Comparison of ENCODE assay signal across 17 cellular contexts in genomic region chr1:3317456-3317855, GRCh38.
DNase-seq lines count a peak whose midpoint lies in the region; ATAC-seq and TF ChIP-seq lines count a peak whose summit lies in the region.
"Had no signal": no experiment of that assay in that cellular context is flagged by ENCODE, and none has a peak within 500 bp of the region (broad histone marks: within the 10 kb centered on the region; RNA-seq: fewer than 3 reads in every experiment).

No MANE protein-coding gene starts in this region.

- peaks cover 8% of the 10 kb centered on the region for H3K27me3 Mint-ChIP-seq in CD4-positive, alpha-beta T cell
- H3K27me3 Mint-ChIP-seq in endothelial cell (ENCODE audit: unreplicated experiment): peaks cover 18% of the 10 kb centered on the region
- peaks cover 12% of the 10 kb centered on the region for H3K27me3 Mint-ChIP-seq in activated naive CD8-positive, alpha-beta T cell treated with anti-CD3 and anti-CD28 coated beads for 36 hours
- H3K27me3 Mint-ChIP-seq in activated T-cell treated with anti-CD3 and anti-CD28 coated beads, Interleukin-2, amount 50 U/mL, for 4 hours (ENCODE audit: low read depth): peaks cover 6% of the 10 kb centered on the region

- H3K36me3 ChIP-seq in BLaER1 treated with 17β-estradiol and CSF1 and Interleukin-3, amounts not matched to agents 10 nM and 100 nM: no peaks in the 10 kb centered on the region
- no peaks in the 10 kb centered on the region for H3K36me3 ChIP-seq in HEK293 (ENCODE audit: control insufficient read depth in 2 of 2, insufficient read depth in 1 of 2, low read length in 2 of 2)

- no peak for TF ChIP-seq CTCF in CD4-positive, alpha-beta T cell (IDR thresholded peaks at IDR 0.05)
- TF ChIP-seq CTCF in HEK293 (tag by site-specific recombination; IDR thresholded peaks at IDR 0.05) (no peak), endothelial cell (IDR thresholded peaks at IDR 0.05; ENCODE audit: unreplicated experiment) (no peak)

- peak overlapping the region in 5 of 11 experiments; percentile 8 to 32 (median 13); a peak in 7 of 22 replicates for H3K4me2 ChIP-seq in BLaER1 treated with 17β-estradiol and CSF1 and Interleukin-3, amounts not matched to agents 10 nM and 100 nM
- H3K4me2 ChIP-seq: A549, GM23338 had no signal

- intact Hi-C loops in CD4-positive, alpha-beta T cell (cut with DNase I, micrococcal nuclease): no loop called here

- peak overlapping the region; percentile 92 for H3K27ac Mint-ChIP-seq in CD4-positive, alpha-beta T cell
- peak overlapping the region; percentile 24 for H3K27ac Mint-ChIP-seq in endothelial cell (ENCODE audit: unreplicated experiment)
- H3K27ac Mint-ChIP-seq in activated naive CD8-positive, alpha-beta T cell treated with anti-CD3 and anti-CD28 coated beads for 36 hours: no peak overlapping the region
- H3K27ac Mint-ChIP-seq: GM23338, H9 had no signal

- no peak overlapping the region for H3K9ac ChIP-seq in BLaER1 treated with 17β-estradiol and CSF1 and Interleukin-3, amounts not matched to agents 10 nM and 100 nM

- no peak overlapping the region for H3K4me3 Mint-ChIP-seq in CD4-positive, alpha-beta T cell
- H3K4me3 Mint-ChIP-seq in endothelial cell (ENCODE audit: unreplicated experiment): no peak overlapping the region
- H3K4me3 Mint-ChIP-seq in activated naive CD8-positive, alpha-beta T cell treated with anti-CD3 and anti-CD28 coated beads for 36 hours: no peak overlapping the region
- no peak overlapping the region for H3K4me3 Mint-ChIP-seq in activated T-cell treated with anti-CD3 and anti-CD28 coated beads, Interleukin-2, amount 50 U/mL, for 4 hours
- H3K4me3 Mint-ChIP-seq: CD14-positive monocyte, GM23338, H9 had no signal

- no peaks in the 10 kb centered on the region for H3K36me3 Mint-ChIP-seq in CD4-positive, alpha-beta T cell (ENCODE audit: low read depth)
- peaks cover 15% of the 10 kb centered on the region for H3K36me3 Mint-ChIP-seq in endothelial cell (ENCODE audit: low read depth, unreplicated experiment)
- H3K36me3 Mint-ChIP-seq in activated naive CD8-positive, alpha-beta T cell treated with anti-CD3 and anti-CD28 coated beads for 36 hours: no peaks in the 10 kb centered on the region
- H3K36me3 Mint-ChIP-seq in activated T-cell treated with anti-CD3 and anti-CD28 coated beads, Interleukin-2, amount 50 U/mL, for 4 hours (ENCODE audit: insufficient read depth): no peaks in the 10 kb centered on the region
- H3K36me3 Mint-ChIP-seq: CD14-positive monocyte had no signal

- no peak for DNase-seq in CD4-positive, alpha-beta T cell
- DNase-seq in endothelial cell (ENCODE audit: low spot score): no peak
- no peak for DNase-seq in NCI-H82 (lab: John Stamatoyannopoulos, UW)
- no peak for DNase-seq in activated naive CD8-positive, alpha-beta T cell treated with anti-CD3 and anti-CD28 coated beads for 36 hours
- DNase-seq in activated T-cell treated with anti-CD3 and anti-CD28 coated beads, Interleukin-2, amount 50 U/mL, for 4 hours: no peak
- DNase-seq in A172 (ENCODE audit: low spot score): no peak
- DNase-seq: AML-193, Caco-2, H9, IMR-90, Karpas-422, KBM-7 had no signal

- peaks cover 0 to 5% (median 0%) of the 10 kb centered on the region in 11 experiments; a peak in 3 of 22 replicates for H4K20me1 ChIP-seq in BLaER1 treated with 17β-estradiol and CSF1 and Interleukin-3, amounts not matched to agents 10 nM and 100 nM

- H3K9me3 Mint-ChIP-seq in CD4-positive, alpha-beta T cell: peaks cover 6% of the 10 kb centered on the region
- peaks cover 7% of the 10 kb centered on the region for H3K9me3 Mint-ChIP-seq in endothelial cell (ENCODE audit: unreplicated experiment)
- H3K9me3 Mint-ChIP-seq in activated naive CD8-positive, alpha-beta T cell treated with anti-CD3 and anti-CD28 coated beads for 36 hours: peaks cover 13% of the 10 kb centered on the region
- peaks cover 8% of the 10 kb centered on the region for H3K9me3 Mint-ChIP-seq in activated T-cell treated with anti-CD3 and anti-CD28 coated beads, Interleukin-2, amount 50 U/mL, for 4 hours
- H3K9me3 Mint-ChIP-seq: GM23338, H9 had no signal

- peak overlapping the region in 3 of 10 experiments; percentile 31 to 51 (median 40); a peak in 2 of 20 replicates for H3K4me3 ChIP-seq in BLaER1 treated with 17β-estradiol and CSF1 and Interleukin-3, amounts not matched to agents 10 nM and 100 nM
- H3K4me3 ChIP-seq in HEK293 (ENCODE audit: low read depth, low read length): no peak overlapping the region
- H3K4me3 ChIP-seq: A549, GM23338 had no signal

- H3K27me3 ChIP-seq in BLaER1 treated with 17β-estradiol and CSF1 and Interleukin-3, amounts not matched to agents 10 nM and 100 nM: peaks cover 13 to 31% (median 25%) of the 10 kb centered on the region in 11 experiments
- peaks cover 3% of the 10 kb centered on the region for H3K27me3 ChIP-seq in CD4-positive, alpha-beta T cell (ENCODE audit: control insufficient read depth, insufficient read depth, low read length)

- H3K9me3 ChIP-seq in BLaER1 treated with 17β-estradiol and CSF1 and Interleukin-3, amounts not matched to agents 10 nM and 100 nM (replicated peaks in 1 of 11): peaks cover 15 to 30% (median 25%) of the 10 kb centered on the region in 11 experiments
- H3K9me3 ChIP-seq in CD4-positive, alpha-beta T cell (ENCODE audit: control insufficient read depth, low read length): peaks cover 11% of the 10 kb centered on the region
- no peaks in the 10 kb centered on the region for H3K9me3 ChIP-seq in HEK293 (ENCODE audit: control insufficient read depth, insufficient read depth, low read depth, low read length)
- H3K9me3 ChIP-seq: A549, Caco-2 had no signal

- CTCF ChIA-PET in CD4-positive, alpha-beta T cell (lab: Charles Lee): no interaction called here
- CTCF ChIA-PET in HEK293 (lab: Yijun Ruan, JAX): no interaction called here

- H3K4me1 ChIP-seq in BLaER1 treated with 17β-estradiol and CSF1 and Interleukin-3, amounts not matched to agents 10 nM and 100 nM: peaks cover 49 to 67% (median 58%) of the 10 kb centered on the region in 10 experiments
- H3K4me1 ChIP-seq in HEK293 (ENCODE audit: control insufficient read depth, insufficient read depth, low read length): peaks cover 8% of the 10 kb centered on the region

- POLR2A ChIA-PET in CD4-positive, alpha-beta T cell (lab: Charles Lee): no interaction called here
- POLR2A ChIA-PET in HEK293 (lab: Yijun Ruan, JAX): no interaction called here

- peak overlapping the region in 6 of 11 experiments; percentile 59 to 79 (median 75); a peak in 10 of 22 replicates for H3K27ac ChIP-seq in BLaER1 treated with 17β-estradiol and CSF1 and Interleukin-3, amounts not matched to agents 10 nM and 100 nM
- H3K27ac ChIP-seq in CD4-positive, alpha-beta T cell (ENCODE audit: low read depth, low read length): peak overlapping the region; percentile 72
- no peak overlapping the region for H3K27ac ChIP-seq in HEK293 (ENCODE audit: extremely low read depth, low read depth, low read length)

- ATAC-seq in CD4-positive, alpha-beta T cell (ENCODE audit: poor library complexity): no peak
- ATAC-seq in activated T-cell treated with anti-CD3 and anti-CD28 coated beads, Interleukin-2, amount 50 U/mL, for 4 hours: no peak
- ATAC-seq: A549, GM23338 had no signal

- H3K4me1 Mint-ChIP-seq in CD4-positive, alpha-beta T cell (ENCODE audit: low read depth): peaks cover 13% of the 10 kb centered on the region
- H3K4me1 Mint-ChIP-seq in endothelial cell (ENCODE audit: unreplicated experiment): peaks cover 3% of the 10 kb centered on the region
- H3K4me1 Mint-ChIP-seq in activated naive CD8-positive, alpha-beta T cell treated with anti-CD3 and anti-CD28 coated beads for 36 hours: peaks cover 16% of the 10 kb centered on the region
- peaks cover 10% of the 10 kb centered on the region for H3K4me1 Mint-ChIP-seq in activated T-cell treated with anti-CD3 and anti-CD28 coated beads, Interleukin-2, amount 50 U/mL, for 4 hours (ENCODE audit: low read depth)

TF ChIP-seq in HEK293, 187 proteins besides CTCF, POLR2A, EP300 and RAD21:
- peak; percentile 44; the same call in 1 of the 2 replicates for TF ChIP-seq ZNF600 (tag by site-specific recombination; IDR thresholded peaks at IDR 0.05)
- 0 out of 2 replicates have a peak, but pooled peaks have one; percentile 16 for TF ChIP-seq ZFHX2 (tag by site-specific recombination; conservative IDR thresholded peaks at IDR 0.05)
- no peak for TF ChIP-seq ZNF561 (tag by site-specific recombination; IDR thresholded peaks at IDR 0.05; ENCODE audit: borderline replicate concordance)
